1 cellular context compared by ENCODE assay signal in the genomic region with DNA sequence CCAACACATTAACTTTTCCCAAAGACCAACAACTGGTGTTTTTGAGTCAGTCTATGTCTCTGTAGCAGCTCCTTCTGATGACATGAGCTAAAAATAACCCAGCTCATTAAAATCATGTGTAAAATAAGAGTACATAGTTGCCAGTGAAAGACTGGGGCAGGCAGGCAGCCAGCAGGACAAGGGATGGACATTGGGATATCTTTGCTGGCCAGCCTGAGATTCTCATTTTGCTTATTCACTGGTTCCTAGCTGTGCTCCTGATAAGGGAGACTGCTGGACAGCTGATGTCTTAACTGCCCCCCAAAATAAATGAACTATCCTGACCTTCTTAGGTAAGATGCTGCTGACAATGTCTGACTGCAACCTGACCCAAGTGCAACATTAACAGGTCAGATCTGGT.
TF ChIP-seq lines count a peak whose summit lies in the region.

No MANE protein-coding gene starts in this region.

TF ChIP-seq in K562, 482 proteins besides CTCF, POLR2A, EP300 and RAD21 (continued from another document):
- TF ChIP-seq, protein P1, sequence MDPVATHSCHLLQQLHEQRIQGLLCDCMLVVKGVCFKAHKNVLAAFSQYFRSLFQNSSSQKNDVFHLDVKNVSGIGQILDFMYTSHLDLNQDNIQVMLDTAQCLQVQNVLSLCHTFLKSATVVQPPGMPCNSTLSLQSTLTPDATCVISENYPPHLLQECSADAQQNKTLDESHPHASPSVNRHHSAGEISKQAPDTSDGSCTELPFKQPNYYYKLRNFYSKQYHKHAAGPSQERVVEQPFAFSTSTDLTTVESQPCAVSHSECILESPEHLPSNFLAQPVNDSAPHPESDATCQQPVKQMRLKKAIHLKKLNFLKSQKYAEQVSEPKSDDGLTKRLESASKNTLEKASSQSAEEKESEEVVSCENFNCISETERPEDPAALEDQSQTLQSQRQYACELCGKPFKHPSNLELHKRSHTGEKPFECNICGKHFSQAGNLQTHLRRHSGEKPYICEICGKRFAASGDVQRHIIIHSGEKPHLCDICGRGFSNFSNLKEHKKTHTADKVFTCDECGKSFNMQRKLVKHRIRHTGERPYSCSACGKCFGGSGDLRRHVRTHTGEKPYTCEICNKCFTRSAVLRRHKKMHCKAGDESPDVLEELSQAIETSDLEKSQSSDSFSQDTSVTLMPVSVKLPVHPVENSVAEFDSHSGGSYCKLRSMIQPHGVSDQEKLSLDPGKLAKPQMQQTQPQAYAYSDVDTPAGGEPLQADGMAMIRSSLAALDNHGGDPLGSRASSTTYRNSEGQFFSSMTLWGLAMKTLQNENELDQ (CRISPR knock-in tag; IDR thresholded peaks at IDR 0.05; ENCODE audit: borderline replicate concordance), result no peak
- TF ChIP-seq XRCC3 (IDR thresholded peaks at IDR 0.05) (no peak), DDX20 (tag; IDR thresholded peaks at IDR 0.05; ENCODE audit: low read depth) (no peak), ASH1L (IDR thresholded peaks at IDR 0.05; ENCODE audit: borderline replicate concordance, low read depth, partially characterized antibody) (no peak), FOXA3 (CRISPR knock-in tag; conservative IDR thresholded peaks at IDR 0.05 in 1 of 2, IDR thresholded peaks at IDR 0.05 in 1 of 2) (no peak), TRIM28 (IDR thresholded peaks at IDR 0.05) (no peak), L3MBTL2 (IDR thresholded peaks at IDR 0.05) (no peak), FOXK2 (conservative IDR thresholded peaks at IDR 0.05 in 1 of 2, IDR thresholded peaks at IDR 0.05 in 1 of 2; ENCODE audit: low read depth in 2 of 2) (no peak), CREM (IDR thresholded peaks at IDR 0.05; ENCODE audit: low read depth) (no peak; the same call in 1 of the 2 replicates), PHF8 (IDR thresholded peaks at IDR 0.05; ENCODE audit: borderline replicate concordance, low read length) (no peak), PRPF4 (IDR thresholded peaks at IDR 0.05; ENCODE audit: insufficient read depth, low read depth, low read length, poor library complexity, severe bottlenecking) (no peak)
- TF ChIP-seq, protein P2, sequence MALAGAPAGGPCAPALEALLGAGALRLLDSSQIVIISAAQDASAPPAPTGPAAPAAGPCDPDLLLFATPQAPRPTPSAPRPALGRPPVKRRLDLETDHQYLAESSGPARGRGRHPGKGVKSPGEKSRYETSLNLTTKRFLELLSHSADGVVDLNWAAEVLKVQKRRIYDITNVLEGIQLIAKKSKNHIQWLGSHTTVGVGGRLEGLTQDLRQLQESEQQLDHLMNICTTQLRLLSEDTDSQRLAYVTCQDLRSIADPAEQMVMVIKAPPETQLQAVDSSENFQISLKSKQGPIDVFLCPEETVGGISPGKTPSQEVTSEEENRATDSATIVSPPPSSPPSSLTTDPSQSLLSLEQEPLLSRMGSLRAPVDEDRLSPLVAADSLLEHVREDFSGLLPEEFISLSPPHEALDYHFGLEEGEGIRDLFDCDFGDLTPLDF (CRISPR knock-in tag; IDR thresholded peaks at IDR 0.05), result no peak
- TF ChIP-seq, protein P3, sequence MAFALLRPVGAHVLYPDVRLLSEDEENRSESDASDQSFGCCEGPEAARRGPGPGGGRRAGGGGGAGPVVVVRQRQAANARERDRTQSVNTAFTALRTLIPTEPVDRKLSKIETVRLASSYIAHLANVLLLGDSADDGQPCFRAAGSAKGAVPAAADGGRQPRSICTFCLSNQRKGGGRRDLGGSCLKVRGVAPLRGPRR (CRISPR knock-in tag; IDR thresholded peaks at IDR 0.05), result no peak
- TF ChIP-seq, protein P4, sequence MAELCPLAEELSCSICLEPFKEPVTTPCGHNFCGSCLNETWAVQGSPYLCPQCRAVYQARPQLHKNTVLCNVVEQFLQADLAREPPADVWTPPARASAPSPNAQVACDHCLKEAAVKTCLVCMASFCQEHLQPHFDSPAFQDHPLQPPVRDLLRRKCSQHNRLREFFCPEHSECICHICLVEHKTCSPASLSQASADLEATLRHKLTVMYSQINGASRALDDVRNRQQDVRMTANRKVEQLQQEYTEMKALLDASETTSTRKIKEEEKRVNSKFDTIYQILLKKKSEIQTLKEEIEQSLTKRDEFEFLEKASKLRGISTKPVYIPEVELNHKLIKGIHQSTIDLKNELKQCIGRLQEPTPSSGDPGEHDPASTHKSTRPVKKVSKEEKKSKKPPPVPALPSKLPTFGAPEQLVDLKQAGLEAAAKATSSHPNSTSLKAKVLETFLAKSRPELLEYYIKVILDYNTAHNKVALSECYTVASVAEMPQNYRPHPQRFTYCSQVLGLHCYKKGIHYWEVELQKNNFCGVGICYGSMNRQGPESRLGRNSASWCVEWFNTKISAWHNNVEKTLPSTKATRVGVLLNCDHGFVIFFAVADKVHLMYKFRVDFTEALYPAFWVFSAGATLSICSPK (IDR thresholded peaks at IDR 0.05; ENCODE audit: borderline replicate concordance), result no peak
- TF ChIP-seq, protein P5, sequence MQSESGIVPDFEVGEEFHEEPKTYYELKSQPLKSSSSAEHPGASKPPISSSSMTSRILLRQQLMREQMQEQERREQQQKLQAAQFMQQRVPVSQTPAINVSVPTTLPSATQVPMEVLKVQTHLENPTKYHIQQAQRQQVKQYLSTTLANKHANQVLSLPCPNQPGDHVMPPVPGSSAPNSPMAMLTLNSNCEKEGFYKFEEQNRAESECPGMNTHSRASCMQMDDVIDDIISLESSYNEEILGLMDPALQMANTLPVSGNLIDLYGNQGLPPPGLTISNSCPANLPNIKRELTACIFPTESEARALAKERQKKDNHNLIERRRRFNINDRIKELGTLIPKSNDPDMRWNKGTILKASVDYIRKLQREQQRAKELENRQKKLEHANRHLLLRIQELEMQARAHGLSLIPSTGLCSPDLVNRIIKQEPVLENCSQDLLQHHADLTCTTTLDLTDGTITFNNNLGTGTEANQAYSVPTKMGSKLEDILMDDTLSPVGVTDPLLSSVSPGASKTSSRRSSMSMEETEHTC (IDR thresholded peaks at IDR 0.05), result no peak
